Comparison of ENCODE assay signal across 16 cellular contexts in genomic region chr17:70110443-70110880, GRCh38. TPM values are rescaled to one million over a fixed set of nuclear protein-coding genes. Genes with fewer than 3 reads are reported as not detected.
DNase-seq lines count a peak whose midpoint lies in the region; ATAC-seq, FAIRE-seq and TF ChIP-seq lines count a peak whose summit lies in the region.
"Had no signal": no experiment of that assay in that cellular context is flagged by ENCODE, and none has a peak within 500 bp of the region (broad histone marks: within the 10 kb centered on the region; RNA-seq: fewer than 3 reads in every experiment).

No MANE protein-coding gene starts in this region.

- no peak overlapping the region for H2BK120ac ChIP-seq in IMR-90 (ENCODE audit: low read depth, low read length)

- H2BK5ac ChIP-seq in IMR-90 (ENCODE audit: low read depth, low read length, poor library complexity, severe bottlenecking), result no peak overlapping the region

- DNase-seq in IMR-90 (peak; percentile 36), astrocyte (ENCODE audit: low read depth) (peak; percentile 85), left ventricle myocardium superior (no peak), gastrocnemius medialis (no peak), nephron progenitor cell (no peak), GM19240 (ENCODE audit: insufficient read length, low spot score) (no peak), hepatic stellate cell (ENCODE audit: low spot score) (no peak)
- DNase-seq: activated naive CD8-positive, alpha-beta T cell treated with anti-CD3 and anti-CD28 coated beads, Interleukin-2, amount 50 U/mL, for 24 hours; effector CD4-positive, alpha-beta T cell; NCI-H1092; NCI-H524 had no signal

- in situ Hi-C loops in IMR-90 (cut with MboI; ENCODE audit: low sequenced_read_pairs) (no loop called here), gastrocnemius medialis (cut with MboI; ENCODE audit: low sequenced_read_pairs in 4 of 4) (no loop called here)

- no peaks in the 10 kb centered on the region for H3K79me2 ChIP-seq in astrocyte (ENCODE audit: insufficient read depth, low read length)

- H3K27me3 ChIP-seq in IMR-90 (ENCODE audit: control insufficient read depth, insufficient read depth, low read length) (no peaks in the 10 kb centered on the region; the same call in 1 of the 2 replicates), astrocyte (ENCODE audit: insufficient read depth, low read length) (no peaks in the 10 kb centered on the region), gastrocnemius medialis (no peaks in the 10 kb centered on the region)

- H4K5ac ChIP-seq in IMR-90 (ENCODE audit: low read depth, low read length), result no peak overlapping the region; the same call in 1 of the 2 replicates

- intact Hi-C loops in IMR-90 (cut with micrococcal nuclease), result no loop called here
- intact Hi-C loops in left ventricle myocardium superior (cut with micrococcal nuclease), result no loop called here
- intact Hi-C loops in gastrocnemius medialis (cut with DNase I; ENCODE audit: low total_unique reads), result no loop called here

- no peak overlapping the region for H2BK20ac ChIP-seq in IMR-90 (ENCODE audit: low read depth, low read length)

- H3K14ac ChIP-seq in IMR-90 (replicated peaks; ENCODE audit: low read depth, low read length), result no peak overlapping the region

- CTCF ChIA-PET in IMR-90 (lab: Yijun Ruan, JAX), result interaction anchor here (1.2 kb wide), 1 partner anchor 503 kb away, joined by 3 read pairs; no protein-coding TSS in a partner anchor

- H3K9me3 ChIP-seq in IMR-90 (ENCODE audit: control insufficient read depth, insufficient read depth, low read length), result no peaks in the 10 kb centered on the region
- H3K9me3 ChIP-seq in astrocyte (ENCODE audit: insufficient read depth, low read depth, low read length), result no peaks in the 10 kb centered on the region
- H3K9me3 ChIP-seq in gastrocnemius medialis, result no peaks in the 10 kb centered on the region

- H3K9ac ChIP-seq in IMR-90 (ENCODE audit: low read depth, low read length) (no peak overlapping the region), astrocyte (ENCODE audit: low read length) (no peak overlapping the region)

- peak; percentile 72 for FAIRE-seq in astrocyte (lab: Jason Lieb, UNC)
- FAIRE-seq: G401.6, GM18507 had no signal

- no peak for TF ChIP-seq RAD21 in IMR-90 (IDR thresholded peaks at IDR 0.05; ENCODE audit: low read length)

- H4K20me1 ChIP-seq in IMR-90 (ENCODE audit: insufficient read depth, low read length) (no peaks in the 10 kb centered on the region), astrocyte (ENCODE audit: insufficient read depth, low read length) (no peaks in the 10 kb centered on the region)

- H3K4me3 ChIP-seq in IMR-90 (ENCODE audit: insufficient read depth, low read depth, low read length), result no peak overlapping the region
- no peak overlapping the region for H3K4me3 ChIP-seq in astrocyte (ENCODE audit: insufficient read depth, low read depth, low read length)
- H3K4me3 ChIP-seq in gastrocnemius medialis, result no peak overlapping the region

- no peak overlapping the region for H3K4me3 Mint-ChIP-seq in astrocyte (ENCODE audit: unreplicated experiment)
- H3K4me3 Mint-ChIP-seq in nephron progenitor cell, result no peak overlapping the region
- H3K4me3 Mint-ChIP-seq: activated naive CD8-positive, alpha-beta T cell treated with anti-CD3 and anti-CD28 coated beads, Interleukin-2, amount 50 U/mL, for 24 hours; WTC11 had no signal

- no peak overlapping the region for H3K4ac ChIP-seq in IMR-90 (ENCODE audit: low read depth, low read length)

- no peak overlapping the region for H4K91ac ChIP-seq in IMR-90 (ENCODE audit: insufficient read depth, low read depth, low read length)

- H3K9me1 ChIP-seq in IMR-90 (ENCODE audit: insufficient read depth, low read length), result no peaks in the 10 kb centered on the region

- no peaks in the 10 kb centered on the region for H3K36me3 ChIP-seq in IMR-90 (ENCODE audit: control insufficient read depth, insufficient read depth, low read length)
- H3K36me3 ChIP-seq in astrocyte (ENCODE audit: insufficient read depth, low read length), result no peaks in the 10 kb centered on the region
- no peaks in the 10 kb centered on the region for H3K36me3 ChIP-seq in gastrocnemius medialis

- H3K27ac Mint-ChIP-seq in astrocyte (ENCODE audit: unreplicated experiment), result no peak overlapping the region
- no peak overlapping the region for H3K27ac Mint-ChIP-seq in nephron progenitor cell
- H3K27ac Mint-ChIP-seq: activated naive CD8-positive, alpha-beta T cell treated with anti-CD3 and anti-CD28 coated beads, Interleukin-2, amount 50 U/mL, for 24 hours; WTC11 had no signal

- H3K27ac ChIP-seq in IMR-90 (ENCODE audit: insufficient read depth, low read length), result no peak overlapping the region
- H3K27ac ChIP-seq in astrocyte (ENCODE audit: low read depth, low read length), result peak overlapping the region; percentile 0
- peak overlapping the region in 2 of 4 donors; percentile 23 to 65 for H3K27ac ChIP-seq in gastrocnemius medialis
- H3K27ac ChIP-seq: C4-2B had no signal

- no peak overlapping the region for H2AK9ac ChIP-seq in IMR-90 (replicated peaks; ENCODE audit: low read depth, low read length, poor library complexity)

- ATAC-seq in IMR-90 (ENCODE audit: low read depth), result no peak
- ATAC-seq in left ventricle myocardium superior, result peak; percentile 46
- peak; percentile 21 to 71 for ATAC-seq in gastrocnemius medialis
- ATAC-seq: activated naive CD8-positive, alpha-beta T cell treated with anti-CD3 and anti-CD28 coated beads, Interleukin-2, amount 50 U/mL, for 24 hours; WTC11 had no signal

- no peak overlapping the region for H2AFZ ChIP-seq in IMR-90 (replicated peaks; ENCODE audit: low read length, poor library complexity)
- peak overlapping the region; percentile 49 for H2AFZ ChIP-seq in astrocyte (ENCODE audit: low read depth, low read length)

- H2AK5ac ChIP-seq in IMR-90 (ENCODE audit: low read depth, low read length), result no peak overlapping the region

- H3K4me2 ChIP-seq in IMR-90 (ENCODE audit: low read depth, low read length), result no peak overlapping the region
- peak overlapping the region; percentile 55 for H3K4me2 ChIP-seq in astrocyte (ENCODE audit: low read length)

- TF ChIP-seq CTCF in IMR-90 (conservative IDR thresholded peaks at IDR 0.05; ENCODE audit: low read depth, low read length) (no peak), astrocyte (IDR thresholded peaks at IDR 0.05; ENCODE audit: insufficient read depth, low read depth, low read length) (no peak), gastrocnemius medialis (IDR thresholded peaks at IDR 0.05 in 4 of 5, conservative IDR thresholded peaks at IDR 0.05 in 1 of 5) (no peak), nephron progenitor cell (IDR thresholded peaks at IDR 0.05) (no peak)

- H3K18ac ChIP-seq in IMR-90 (ENCODE audit: low read depth, low read length), result no peak overlapping the region

- no peak for TF ChIP-seq POLR2A in IMR-90 (IDR thresholded peaks at IDR 0.05; ENCODE audit: low read depth, low read length)
- TF ChIP-seq POLR2A in gastrocnemius medialis (IDR thresholded peaks at IDR 0.05), result no peak

- no peaks in the 10 kb centered on the region for H3K79me1 ChIP-seq in IMR-90 (ENCODE audit: low read depth in 1 of 2, low read length in 2 of 2)

- no peak overlapping the region for H3K56ac ChIP-seq in IMR-90 (ENCODE audit: extremely low read depth, insufficient read depth, low read length)

- H3K36me3 Mint-ChIP-seq in astrocyte (ENCODE audit: low read depth, unreplicated experiment) (no peaks in the 10 kb centered on the region), nephron progenitor cell (ENCODE audit: low read depth) (no peaks in the 10 kb centered on the region)
- H3K36me3 Mint-ChIP-seq: WTC11 had no signal

- H3K23ac ChIP-seq in IMR-90 (ENCODE audit: low read depth, low read length), result no peak overlapping the region

- no peak overlapping the region for H4K8ac ChIP-seq in IMR-90 (ENCODE audit: low read depth in 2 of 2, low read length in 2 of 2)

- H3K4me1 Mint-ChIP-seq in astrocyte (ENCODE audit: low read depth, unreplicated experiment) (peaks cover 26% of the 10 kb centered on the region), nephron progenitor cell (peaks cover 15% of the 10 kb centered on the region)
- H3K4me1 Mint-ChIP-seq: activated naive CD8-positive, alpha-beta T cell treated with anti-CD3 and anti-CD28 coated beads, Interleukin-2, amount 50 U/mL, for 24 hours; WTC11 had no signal

- POLR2A ChIA-PET in IMR-90 (lab: Charles Lee; ENCODE audit: unreplicated experiment), result interaction anchor here (0.6 kb wide), 1 partner anchor 338 kb away, joined by 3 read pairs; no protein-coding TSS in a partner anchor

- BruUV-seq in IMR-90 (replicated peaks; lab: Mats Ljungman, UMichigan), result no TSS peak

- H3K4me1 ChIP-seq in IMR-90 (ENCODE audit: control insufficient read depth, insufficient read depth, low read length) (no peaks in the 10 kb centered on the region; the same call in 1 of the 2 replicates), astrocyte (ENCODE audit: insufficient read depth, low read length) (peaks cover 9% of the 10 kb centered on the region), gastrocnemius medialis (peaks cover 19% of the 10 kb centered on the region in 2 donors)

- no peak overlapping the region for H2BK15ac ChIP-seq in IMR-90 (ENCODE audit: low read depth, low read length)

- WGBS in IMR-90 (ENCODE audit: extremely low coverage in 2 of 2, insufficient read length in 1 of 2), 2 experiments, result 81% methylated on average over 4 of the region's 7 CpGs; no CpG with 5 or more reads in 1 of the 2 experiments

- H3K9me3 Mint-ChIP-seq in astrocyte (ENCODE audit: unreplicated experiment), result no peaks in the 10 kb centered on the region
- H3K9me3 Mint-ChIP-seq in nephron progenitor cell, result no peaks in the 10 kb centered on the region
- H3K9me3 Mint-ChIP-seq: activated naive CD8-positive, alpha-beta T cell treated with anti-CD3 and anti-CD28 coated beads, Interleukin-2, amount 50 U/mL, for 24 hours; WTC11 had no signal

- no peaks in the 10 kb centered on the region for H3K27me3 Mint-ChIP-seq in astrocyte (ENCODE audit: low read depth, unreplicated experiment)
- H3K27me3 Mint-ChIP-seq in nephron progenitor cell (ENCODE audit: low read depth, poor library complexity), result peaks cover 9% of the 10 kb centered on the region
- H3K27me3 Mint-ChIP-seq: activated naive CD8-positive, alpha-beta T cell treated with anti-CD3 and anti-CD28 coated beads, Interleukin-2, amount 50 U/mL, for 24 hours had no signal

- dilution Hi-C loops in IMR-90 (cut with HindIII; ENCODE audit: low sequenced_read_pairs, unreplicated experiment), result no loop called here

RNA-seq across cellular contexts. Expression of gene KCNJ16, which starts 35.4 kb away (rescaled TPM):
- not detected in 2 replicates for total RNA-seq in IMR-90 (2012; rRNA removed)
- not detected in 2 replicates for polyA plus RNA-seq in IMR-90 (2012; rRNA removed)
- not detected in 2 replicates for polyA plus RNA-seq in IMR-90 (2012; cell fraction: cytosol; rRNA removed)
- 0.01 TPM in 1 of 2 replicates, not detected in the other for polyA plus RNA-seq in IMR-90 (2012; cell fraction: nucleus; rRNA removed; ENCODE audit: low replicate concordance)
- 0.73 and 1.5 TPM in 2 replicates for total RNA-seq in astrocyte
- not detected for total RNA-seq in left ventricle myocardium superior
- under 1 TPM in 1 of 4 donors, not detected in 3; 1.00 TPM for total RNA-seq in gastrocnemius medialis
- total RNA-seq: mesenteric fat pad, WTC11 had no signal

RNA-seq across cellular contexts. Expression of gene KCNJ2, which starts 58.9 kb away (rescaled TPM):
- total RNA-seq in IMR-90 (2012; rRNA removed) (5.8 and 8.6 TPM in 2 replicates), astrocyte (5.9 and 10.2 TPM in 2 replicates), left ventricle myocardium superior (50.6 TPM), gastrocnemius medialis (10 to 100 TPM in 2 of 4 donors, 1 to 10 TPM in 2; 7.3 to 18.9 (median 10.6) TPM)
- polyA plus RNA-seq in IMR-90 (2012; rRNA removed), result 0.33 and 0.55 TPM in 2 replicates
- polyA plus RNA-seq in IMR-90 (2012; cell fraction: cytosol; rRNA removed), result 0.37 and 0.51 TPM in 2 replicates
- 0.21 and 1.1 TPM in 2 replicates for polyA plus RNA-seq in IMR-90 (2012; cell fraction: nucleus; rRNA removed; ENCODE audit: low replicate concordance)

Comparison
In these comparisons a context has a peak if more than half of its experiments do, and no peak if none do; other contexts are left out.
1. DNase-seq: peak in IMR-90 (single experiment) and astrocyte (single experiment); none in left ventricle myocardium superior (single experiment), gastrocnemius medialis (0 of 2), nephron progenitor cell (single experiment), GM19240 (single experiment) and hepatic stellate cell (single experiment).